Comparison of ENCODE assay signal across 1 cellular context in the genomic region with DNA sequence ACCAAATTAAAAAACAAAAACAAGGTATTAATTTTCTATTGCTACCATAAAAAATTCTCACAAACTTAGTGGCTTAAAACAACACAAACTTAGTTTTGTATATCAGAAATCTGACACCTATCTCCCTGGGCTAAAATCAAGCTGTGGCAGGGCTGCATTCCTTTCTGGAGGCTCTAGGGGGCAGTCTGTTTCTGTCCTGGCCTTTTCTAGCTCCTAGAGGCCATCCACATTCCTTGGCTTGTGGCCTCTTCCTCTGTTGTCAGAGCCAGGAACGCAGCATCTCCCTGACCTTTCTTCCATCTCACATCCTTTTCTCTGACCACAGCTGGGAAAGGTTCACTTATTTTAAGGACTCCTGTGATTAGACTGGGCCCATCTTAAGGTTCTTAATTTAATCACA.
TF ChIP-seq lines count a peak whose summit lies in the region.

No MANE protein-coding gene starts in this region.

TF ChIP-seq in GM23338, 12 proteins besides CTCF, POLR2A, EP300 and RAD21 (continued from another document):
- TF ChIP-seq, protein P1, sequence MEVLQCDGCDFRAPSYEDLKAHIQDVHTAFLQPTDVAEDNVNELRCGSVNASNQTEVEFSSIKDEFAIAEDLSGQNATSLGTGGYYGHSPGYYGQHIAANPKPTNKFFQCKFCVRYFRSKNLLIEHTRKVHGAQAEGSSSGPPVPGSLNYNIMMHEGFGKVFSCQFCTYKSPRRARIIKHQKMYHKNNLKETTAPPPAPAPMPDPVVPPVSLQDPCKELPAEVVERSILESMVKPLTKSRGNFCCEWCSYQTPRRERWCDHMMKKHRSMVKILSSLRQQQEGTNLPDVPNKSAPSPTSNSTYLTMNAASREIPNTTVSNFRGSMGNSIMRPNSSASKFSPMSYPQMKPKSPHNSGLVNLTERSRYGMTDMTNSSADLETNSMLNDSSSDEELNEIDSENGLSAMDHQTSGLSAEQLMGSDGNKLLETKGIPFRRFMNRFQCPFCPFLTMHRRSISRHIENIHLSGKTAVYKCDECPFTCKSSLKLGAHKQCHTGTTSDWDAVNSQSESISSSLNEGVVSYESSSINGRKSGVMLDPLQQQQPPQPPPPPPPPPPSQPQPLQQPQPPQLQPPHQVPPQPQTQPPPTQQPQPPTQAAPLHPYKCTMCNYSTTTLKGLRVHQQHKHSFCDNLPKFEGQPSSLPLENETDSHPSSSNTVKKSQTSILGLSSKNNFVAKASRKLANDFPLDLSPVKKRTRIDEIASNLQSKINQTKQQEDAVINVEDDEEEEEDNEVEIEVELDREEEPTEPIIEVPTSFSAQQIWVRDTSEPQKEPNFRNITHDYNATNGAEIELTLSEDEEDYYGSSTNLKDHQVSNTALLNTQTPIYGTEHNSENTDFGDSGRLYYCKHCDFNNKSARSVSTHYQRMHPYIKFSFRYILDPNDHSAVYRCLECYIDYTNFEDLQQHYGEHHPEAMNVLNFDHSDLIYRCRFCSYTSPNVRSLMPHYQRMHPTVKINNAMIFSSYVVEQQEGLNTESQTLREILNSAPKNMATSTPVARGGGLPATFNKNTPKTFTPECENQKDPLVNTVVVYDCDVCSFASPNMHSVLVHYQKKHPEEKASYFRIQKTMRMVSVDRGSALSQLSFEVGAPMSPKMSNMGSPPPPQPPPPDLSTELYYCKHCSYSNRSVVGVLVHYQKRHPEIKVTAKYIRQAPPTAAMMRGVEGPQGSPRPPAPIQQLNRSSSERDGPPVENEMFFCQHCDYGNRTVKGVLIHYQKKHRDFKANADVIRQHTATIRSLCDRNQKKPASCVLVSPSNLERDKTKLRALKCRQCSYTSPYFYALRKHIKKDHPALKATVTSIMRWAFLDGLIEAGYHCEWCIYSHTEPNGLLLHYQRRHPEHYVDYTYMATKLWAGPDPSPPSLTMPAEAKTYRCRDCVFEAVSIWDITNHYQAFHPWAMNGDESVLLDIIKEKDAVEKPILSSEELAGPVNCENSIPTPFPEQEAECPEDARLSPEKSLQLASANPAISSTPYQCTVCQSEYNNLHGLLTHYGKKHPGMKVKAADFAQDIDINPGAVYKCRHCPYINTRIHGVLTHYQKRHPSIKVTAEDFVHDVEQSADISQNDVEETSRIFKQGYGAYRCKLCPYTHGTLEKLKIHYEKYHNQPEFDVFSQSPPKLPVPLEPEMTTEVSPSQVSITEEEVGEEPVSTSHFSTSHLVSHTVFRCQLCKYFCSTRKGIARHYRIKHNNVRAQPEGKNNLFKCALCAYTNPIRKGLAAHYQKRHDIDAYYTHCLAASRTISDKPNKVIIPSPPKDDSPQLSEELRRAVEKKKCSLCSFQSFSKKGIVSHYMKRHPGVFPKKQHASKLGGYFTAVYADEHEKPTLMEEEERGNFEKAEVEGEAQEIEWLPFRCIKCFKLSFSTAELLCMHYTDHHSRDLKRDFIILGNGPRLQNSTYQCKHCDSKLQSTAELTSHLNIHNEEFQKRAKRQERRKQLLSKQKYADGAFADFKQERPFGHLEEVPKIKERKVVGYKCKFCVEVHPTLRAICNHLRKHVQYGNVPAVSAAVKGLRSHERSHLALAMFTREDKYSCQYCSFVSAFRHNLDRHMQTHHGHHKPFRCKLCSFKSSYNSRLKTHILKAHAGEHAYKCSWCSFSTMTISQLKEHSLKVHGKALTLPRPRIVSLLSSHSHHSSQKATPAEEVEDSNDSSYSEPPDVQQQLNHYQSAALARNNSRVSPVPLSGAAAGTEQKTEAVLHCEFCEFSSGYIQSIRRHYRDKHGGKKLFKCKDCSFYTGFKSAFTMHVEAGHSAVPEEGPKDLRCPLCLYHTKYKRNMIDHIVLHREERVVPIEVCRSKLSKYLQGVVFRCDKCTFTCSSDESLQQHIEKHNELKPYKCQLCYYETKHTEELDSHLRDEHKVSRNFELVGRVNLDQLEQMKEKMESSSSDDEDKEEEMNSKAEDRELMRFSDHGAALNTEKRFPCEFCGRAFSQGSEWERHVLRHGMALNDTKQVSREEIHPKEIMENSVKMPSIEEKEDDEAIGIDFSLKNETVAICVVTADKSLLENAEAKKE (CRISPR knock-in tag; IDR thresholded peaks at IDR 0.05), result no peak
- TF ChIP-seq EZH2 (IDR thresholded peaks at IDR 0.05; ENCODE audit: low read depth, unreplicated experiment), result no peak
